9 cellular contexts compared by ENCODE assay signal in genomic region chr9:121156263-121156731, GRCh38. TPM values are rescaled to one million over a fixed set of nuclear protein-coding genes. Genes with fewer than 3 reads are reported as not detected.
DNase-seq lines count a peak whose midpoint lies in the region; ATAC-seq, FAIRE-seq and TF ChIP-seq lines count a peak whose summit lies in the region.
"Had no signal": no experiment of that assay in that cellular context is flagged by ENCODE, and none has a peak within 500 bp of the region (broad histone marks: within the 10 kb centered on the region; RNA-seq: fewer than 3 reads in every experiment).

No MANE protein-coding gene starts in this region.

- no peaks in the 10 kb centered on the region for H4K20me1 ChIP-seq in HepG2 (ENCODE audit: insufficient read depth, low read length)

- no peak overlapping the region for H3K9ac ChIP-seq in HepG2 (ENCODE audit: insufficient read depth, low read depth, low read length)

- peak overlapping the region; percentile 15 for H3K4me3 Mint-ChIP-seq in stimulated activated effector memory CD8-positive, alpha-beta T cell treated with anti-CD3 and anti-CD28 coated beads, Interleukin-12 subunit alpha, Interleukin-12 subunit beta, amount 100 ng/mL, for 72 hours

- no peaks in the 10 kb centered on the region for H3K9me3 ChIP-seq in HepG2 (ENCODE audit: low read length)

- no peak overlapping the region for H2AFZ ChIP-seq in HepG2 (ENCODE audit: low read length)

- in situ Hi-C loops in astrocyte of the spinal cord (cut with HindIII; ENCODE audit: low sequenced_read_pairs), result no loop called here
- in situ Hi-C loops in HepG2 (cut with HindIII; ENCODE audit: extremely low pct_ligation_motif_present, low pct_unique_long_range_greater_than_20kb), result no loop called here

- ATAC-seq in GM21528 (IDR thresholded peaks at IDR 0.05; ENCODE audit: low FRiP score, unreplicated experiment), result peak; percentile 70
- peak; percentile 96 for ATAC-seq in stimulated activated effector memory CD8-positive, alpha-beta T cell treated with anti-CD3 and anti-CD28 coated beads, Interleukin-12 subunit alpha, Interleukin-12 subunit beta, amount 100 ng/mL, for 72 hours
- no peak for ATAC-seq in HepG2

- POLR2A ChIA-PET in HepG2 (lab: Yijun Ruan, JAX), result no interaction called here

- no TSS peak for BruUV-seq in HepG2 (replicated peaks; lab: Mats Ljungman, UMichigan)

- H3K79me2 ChIP-seq in HepG2 (ENCODE audit: insufficient read depth, low read length), result no peaks in the 10 kb centered on the region

- H3K4me1 Mint-ChIP-seq in stimulated activated effector memory CD8-positive, alpha-beta T cell treated with anti-CD3 and anti-CD28 coated beads, Interleukin-12 subunit alpha, Interleukin-12 subunit beta, amount 100 ng/mL, for 72 hours, result peaks cover 31% of the 10 kb centered on the region

- CTCF ChIA-PET in HepG2 (lab: Yijun Ruan, JAX; ENCODE audit: low intra/inter-chr PET ratio, low total read pairs), result no interaction called here

- H3K36me3 Mint-ChIP-seq in stimulated activated effector memory CD8-positive, alpha-beta T cell treated with anti-CD3 and anti-CD28 coated beads, Interleukin-12 subunit alpha, Interleukin-12 subunit beta, amount 100 ng/mL, for 72 hours, result peaks cover 98% of the 10 kb centered on the region

- H3K27ac Mint-ChIP-seq in stimulated activated effector memory CD8-positive, alpha-beta T cell treated with anti-CD3 and anti-CD28 coated beads, Interleukin-12 subunit alpha, Interleukin-12 subunit beta, amount 100 ng/mL, for 72 hours, result peak overlapping the region; percentile 79

- no peaks in the 10 kb centered on the region for H3K27me3 ChIP-seq in HepG2 (ENCODE audit: control insufficient read depth in 1 of 2, insufficient read depth in 2 of 2, low read length in 2 of 2)

- no peak overlapping the region for H3K27ac ChIP-seq in HepG2 (ENCODE audit: extremely low read length, insufficient read depth, low read length)
- H3K27ac ChIP-seq: SK-N-MC had no signal

- no peak for TF ChIP-seq POLR2A in HepG2 (IDR thresholded peaks at IDR 0.05; ENCODE audit: insufficient read depth in 1 of 2, low read depth in 2 of 2, low read length in 2 of 2)

- WGBS in HepG2 (ENCODE audit: low lambda C conversion rate), result 97% methylated on average over 2 of the region's 2 CpGs

- H3K9me3 Mint-ChIP-seq in stimulated activated effector memory CD8-positive, alpha-beta T cell treated with anti-CD3 and anti-CD28 coated beads, Interleukin-12 subunit alpha, Interleukin-12 subunit beta, amount 100 ng/mL, for 72 hours, result no peaks in the 10 kb centered on the region

- TF ChIP-seq EP300 in HepG2 (IDR thresholded peaks at IDR 0.05; ENCODE audit: low read depth in 2 of 2, low read length in 2 of 2) (no peak), HepG2 (CRISPR knock-in tag; IDR thresholded peaks at IDR 0.05; ENCODE audit: borderline replicate concordance) (no peak)

- DNase-seq in GM12864 (ENCODE audit: low read depth) (peak; percentile 49), HT1080 (ENCODE audit: low read depth) (peak; percentile 78), astrocyte of the spinal cord (ENCODE audit: low read depth, low spot score) (peak; percentile 83), LoVo (ENCODE audit: low spot score) (no peak), HepG2 (ENCODE audit: low spot score) (no peak), SIG-M5 (lab: John Stamatoyannopoulos, UW) (no peak)
- no peak for DNase-seq in stimulated activated effector memory CD8-positive, alpha-beta T cell treated with anti-CD3 and anti-CD28 coated beads, Interleukin-12 subunit alpha, Interleukin-12 subunit beta, amount 100 ng/mL, for 72 hours (ENCODE audit: low spot score in 2 of 2)

- TF ChIP-seq CTCF in GM12864 (IDR thresholded peaks at IDR 0.05; ENCODE audit: low read depth, low read length, missing control alignments) (no peak), astrocyte of the spinal cord (IDR thresholded peaks at IDR 0.05; ENCODE audit: low read depth, low read length) (no peak), HepG2 (CRISPR knock-in tag; IDR thresholded peaks at IDR 0.05) (no peak)

- H3K4me1 ChIP-seq in HepG2 (ENCODE audit: insufficient read depth, low read length), result no peaks in the 10 kb centered on the region

- intact Hi-C loops in HepG2 (cut with micrococcal nuclease; ENCODE audit: unreplicated experiment), result no loop called here

- TF ChIP-seq RAD21 in HepG2 (CRISPR knock-in tag; IDR thresholded peaks at IDR 0.05), result no peak

- no peak for FAIRE-seq in HepG2 (lab: Jason Lieb, UNC)

- H3K36me3 ChIP-seq in HepG2 (replicated peaks in 1 of 2; ENCODE audit: control insufficient read depth in 1 of 2, insufficient read depth in 2 of 2, low read length in 2 of 2), result peaks cover 5 to 15% of the 10 kb centered on the region in 2 experiments; a peak in 4 of 5 replicates

- no peak overlapping the region for H3K4me2 ChIP-seq in HepG2 (ENCODE audit: low read depth, low read length)

- H3K4me3 ChIP-seq in GM12864 (ENCODE audit: low read depth, low read length) (no peak overlapping the region), astrocyte of the spinal cord (ENCODE audit: low read depth, low read length) (no peak overlapping the region), HepG2 (replicated peaks in 1 of 3; ENCODE audit: insufficient read depth in 1 of 3, low read depth in 2 of 3, low read length in 3 of 3) (no peak overlapping the region)
- H3K4me3 ChIP-seq: SK-N-MC had no signal

TF ChIP-seq in HepG2, 621 proteins besides CTCF, POLR2A, EP300 and RAD21 (continues in another document):
- TF ChIP-seq SKI (IDR thresholded peaks at IDR 0.05; ENCODE audit: partially characterized antibody), result no peak
- TF ChIP-seq ARID2 (CRISPR knock-in tag; IDR thresholded peaks at IDR 0.05; ENCODE audit: borderline replicate concordance), result no peak
- TF ChIP-seq STAT5B (CRISPR knock-in tag; IDR thresholded peaks at IDR 0.05), result no peak
- TF ChIP-seq DZIP1 (CRISPR knock-in tag; IDR thresholded peaks at IDR 0.05), result no peak
- TF ChIP-seq KMT2B (CRISPR knock-in tag; IDR thresholded peaks at IDR 0.05), result no peak
- no peak for TF ChIP-seq SMAD1 (CRISPR knock-in tag; IDR thresholded peaks at IDR 0.05; ENCODE audit: borderline replicate concordance, low read depth)
- no peak for TF ChIP-seq NFATC3 (CRISPR knock-in tag; IDR thresholded peaks at IDR 0.05)

RNA-seq across cellular contexts. Expression of gene RAB14, which starts 45.4 kb away (rescaled TPM):
- 20.4 and 36.1 TPM in 2 replicates for total RNA-seq in HT1080 (2014; rRNA removed; shearing (Covaris generic))
- polyA plus RNA-seq in HT1080 (2015; cell fraction: cytosol; rRNA removed), result 58.6 and 70.4 TPM in 2 replicates
- polyA plus RNA-seq in HT1080 (2015; cell fraction: nucleus; rRNA removed), result 72.2 and 72.7 TPM in 2 replicates
- 19.3 and 42.2 TPM in 2 replicates for total RNA-seq in HepG2 (2016; rRNA removed; fragmentation: Illumina TruSeq; extraction: Trizol)
- 2.8 and 4.0 TPM in 2 replicates for total RNA-seq in HepG2 (2016; cell fraction: cytosol; rRNA removed; fragmentation: Illumina TruSeq; extraction: Trizol; ENCODE audit: low read depth)
- total RNA-seq in HepG2 (2016; cell fraction: insoluble cytoplasmic fraction; rRNA removed; fragmentation: Illumina TruSeq; extraction: Trizol), result 18.4 and 42.0 TPM in 2 replicates
- total RNA-seq in HepG2 (2016; cell fraction: membrane; rRNA removed; fragmentation: Illumina TruSeq; extraction: Trizol), result 18.7 and 20.5 TPM in 2 replicates
- 24.4 and 28.8 TPM in 2 replicates for total RNA-seq in HepG2 (2016; cell fraction: nucleus; rRNA removed; fragmentation: Illumina TruSeq; extraction: Trizol)
- polyA plus RNA-seq in HepG2 (2011; rRNA removed), result 15.3 and 17.4 TPM in 2 replicates
- polyA plus RNA-seq in HepG2 (2011; cell fraction: cytosol; rRNA removed), result 6.4 and 13.9 TPM in 2 replicates
- 9.5 and 11.9 TPM in 2 replicates for polyA plus RNA-seq in HepG2 (2011; cell fraction: nucleus; rRNA removed)
- polyA plus RNA-seq in HepG2 (2012), result 31.9 and 33.9 TPM in 2 replicates
- polyA plus RNA-seq in HepG2 (2016; cell fraction: cytosol; fragmentation: Illumina TruSeq; extraction: Trizol; ENCODE audit: low read depth), result 2.7 and 2.8 TPM in 2 replicates
- 58.3 and 63.3 TPM in 2 replicates for polyA plus RNA-seq in HepG2 (2016; cell fraction: insoluble cytoplasmic fraction; fragmentation: Illumina TruSeq; extraction: Trizol; ENCODE audit: low read depth)
- polyA plus RNA-seq in HepG2 (2016; cell fraction: membrane; fragmentation: Illumina TruSeq; extraction: Trizol; ENCODE audit: low read depth), result 12.2 and 12.7 TPM in 2 replicates
- 39.9 TPM in 2 replicates for polyA plus RNA-seq in HepG2 (2016; cell fraction: nucleus; fragmentation: Illumina TruSeq; extraction: Trizol; ENCODE audit: insufficient read depth, low read depth)
- 8.0 and 11.9 TPM in 2 replicates for polyA minus RNA-seq in HepG2 (2011; rRNA and poly(A)+ RNA removed; ENCODE audit: low replicate concordance)
- polyA minus RNA-seq in HepG2 (2011; cell fraction: cytosol; rRNA and poly(A)+ RNA removed), result 14.1 and 21.2 TPM in 2 replicates
- polyA minus RNA-seq in HepG2 (2011; cell fraction: nucleus; rRNA and poly(A)+ RNA removed), result 18.9 and 25.6 TPM in 2 replicates

Comparison
In these comparisons a context has a peak if more than half of its experiments do, and no peak if none do; other contexts are left out.
1. DNase-seq: peak in GM12864 (single experiment), HT1080 (single experiment) and astrocyte of the spinal cord (single experiment); none in stimulated activated effector memory CD8-positive, alpha-beta T cell treated with anti-CD3 and anti-CD28 coated beads, Interleukin-12 subunit alpha, Interleukin-12 subunit beta, amount 100 ng/mL, for 72 hours (0 of 2), LoVo (single experiment), HepG2 (single experiment) and SIG-M5 (single experiment).